1 cellular context compared by ENCODE assay signal in genomic region chr1:221093903-221094865, GRCh38.
TF ChIP-seq lines count a peak whose summit lies in the region.

No MANE protein-coding gene starts in this region.

TF ChIP-seq in IMR-90, 13 proteins besides CTCF, POLR2A, EP300 and RAD21:
- TF ChIP-seq RFX5 (IDR thresholded peaks at IDR 0.05; ENCODE audit: low read depth, low read length) (no peak), NFE2L2 (IDR thresholded peaks at IDR 0.05; ENCODE audit: low read depth, low read length) (no peak), USF2 (IDR thresholded peaks at IDR 0.05; ENCODE audit: low read depth, low read length) (no peak), MAFK (IDR thresholded peaks at IDR 0.05; ENCODE audit: low read depth, low read length) (no peak), MXI1 (IDR thresholded peaks at IDR 0.05; ENCODE audit: borderline replicate concordance, low read depth, low read length) (no peak), CEBPB (IDR thresholded peaks at IDR 0.05; ENCODE audit: low read depth, low read length) (no peak)
